In the genomic region with DNA sequence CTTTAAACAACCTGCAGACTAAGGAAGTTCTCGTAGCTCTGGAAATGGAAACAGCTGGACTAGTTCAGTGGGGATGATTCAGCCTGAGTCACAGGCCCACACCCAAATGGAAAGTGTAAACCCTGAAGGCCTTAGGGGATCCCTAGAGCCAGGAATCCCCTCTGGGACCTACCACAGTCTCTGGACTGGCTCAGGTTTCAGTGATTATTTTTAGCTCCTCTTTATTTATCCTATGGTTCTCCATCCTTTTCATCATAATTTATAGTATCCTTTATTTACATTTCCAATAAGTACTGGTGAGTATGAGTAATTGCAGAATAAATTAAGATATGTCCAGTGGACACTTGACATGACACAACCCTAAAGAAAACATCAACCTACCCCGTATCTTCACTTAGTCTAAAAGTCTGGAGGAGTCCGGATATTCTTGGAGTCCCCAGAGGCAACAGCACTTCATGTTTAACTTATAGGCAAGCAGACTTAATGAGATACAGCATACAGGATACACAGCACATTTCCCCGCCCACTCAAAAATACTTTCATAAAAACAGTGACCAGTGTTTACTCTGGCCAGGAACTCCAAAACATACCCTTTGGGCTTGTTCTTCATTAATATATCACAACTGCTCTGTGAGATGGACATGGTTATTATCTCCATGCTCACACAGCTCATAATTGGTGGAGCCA, we compare ENCODE assay signal across 9 cellular contexts. TPM values are rescaled to one million over a fixed set of nuclear protein-coding genes. Genes with fewer than 3 reads are reported as not detected.
DNase-seq lines count a peak whose midpoint lies in the region; ATAC-seq and TF ChIP-seq lines count a peak whose summit lies in the region.
"Had no signal": no experiment of that assay in that cellular context is flagged by ENCODE, and none has a peak within 500 bp of the region (broad histone marks: within the 10 kb centered on the region; RNA-seq: fewer than 3 reads in every experiment).

No MANE protein-coding gene starts in this region.

- POLR2A ChIA-PET in HEK293T (lab: Yijun Ruan, JAX) = no interaction called here

- H3K27me3 ChIP-seq in SJSA1 (replicated peaks) = no peaks in the 10 kb centered on the region; the same call in 1 of the 2 replicates

- H3K36me3 ChIP-seq in SJSA1 = no peaks in the 10 kb centered on the region

- peaks cover 12% of the 10 kb centered on the region for H3K4me1 ChIP-seq in SJSA1 (replicated peaks)

- H3K4me3 ChIP-seq in SJSA1 = no peak overlapping the region

- ATAC-seq in GM19467 (IDR thresholded peaks at IDR 0.05; ENCODE audit: unreplicated experiment) = no peak

- DNase-seq in AG08395 (ENCODE audit: low spot score) (peak; percentile 72), HEK293T (ENCODE audit: extremely low spot score) (peak; percentile 32), SJSA1 (ENCODE audit: low read depth in 1 of 2, low spot score in 2 of 2) (peak; percentile 88 to 93), glomerular visceral epithelial cell (ENCODE audit: extremely low spot score) (peak; percentile 76), NCI-H128 (lab: John Stamatoyannopoulos, UW; ENCODE audit: unreplicated experiment) (no peak), NCI-H2081 treated with DMSO at 0.1 percent for 48 hours (lab: John Stamatoyannopoulos, UW) (no peak)
- no peak for DNase-seq in activated CD8-positive, alpha-beta memory T cell treated with anti-CD3 and anti-CD28 coated beads, Interleukin-2, amount 50 U/mL, for 4 hours
- DNase-seq: effector CD8-positive, alpha-beta T cell had no signal

- CTCF ChIA-PET in HEK293T (lab: Yijun Ruan, JAX) = no interaction called here

- H3K27ac ChIP-seq in SJSA1 = no peak overlapping the region

- no peaks in the 10 kb centered on the region for H3K9me3 ChIP-seq in SJSA1 (replicated peaks)

TF ChIP-seq in HEK293T, 16 proteins besides CTCF, POLR2A, EP300 and RAD21:
- TF ChIP-seq, protein P1, sequence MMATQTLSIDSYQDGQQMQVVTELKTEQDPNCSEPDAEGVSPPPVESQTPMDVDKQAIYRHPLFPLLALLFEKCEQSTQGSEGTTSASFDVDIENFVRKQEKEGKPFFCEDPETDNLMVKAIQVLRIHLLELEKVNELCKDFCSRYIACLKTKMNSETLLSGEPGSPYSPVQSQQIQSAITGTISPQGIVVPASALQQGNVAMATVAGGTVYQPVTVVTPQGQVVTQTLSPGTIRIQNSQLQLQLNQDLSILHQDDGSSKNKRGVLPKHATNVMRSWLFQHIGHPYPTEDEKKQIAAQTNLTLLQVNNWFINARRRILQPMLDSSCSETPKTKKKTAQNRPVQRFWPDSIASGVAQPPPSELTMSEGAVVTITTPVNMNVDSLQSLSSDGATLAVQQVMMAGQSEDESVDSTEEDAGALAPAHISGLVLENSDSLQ (IDR thresholded peaks at IDR 0.05) = peak; percentile 93
- TF ChIP-seq SP1 (IDR thresholded peaks at IDR 0.05) = no peak
- no peak for TF ChIP-seq ELF4 (IDR thresholded peaks at IDR 0.05)
- no peak for TF ChIP-seq TARDBP (IDR thresholded peaks at IDR 0.05)
- TF ChIP-seq NFRKB (IDR thresholded peaks at IDR 0.05) = no peak
- 0 out of 2 replicates have a peak, but pooled peaks have one; percentile 50 for TF ChIP-seq CTBP1 (IDR thresholded peaks at IDR 0.05; ENCODE audit: borderline replicate concordance)
- no peak for TF ChIP-seq BHLHE40 (IDR thresholded peaks at IDR 0.05; ENCODE audit: borderline replicate concordance)
- TF ChIP-seq FOXK2 (IDR thresholded peaks at IDR 0.05) = no peak
- no peak for TF ChIP-seq FOXM1 (IDR thresholded peaks at IDR 0.05; ENCODE audit: borderline replicate concordance)
- no peak for TF ChIP-seq L3MBTL2 (conservative IDR thresholded peaks at IDR 0.05)
- TF ChIP-seq ARNT (IDR thresholded peaks at IDR 0.05) = no peak
- peak; percentile 90 for TF ChIP-seq FOXA1 (IDR thresholded peaks at IDR 0.05)
- no peak for TF ChIP-seq SUZ12 (IDR thresholded peaks at IDR 0.05)
- no peak for TF ChIP-seq HDGF (IDR thresholded peaks at IDR 0.05; ENCODE audit: borderline replicate concordance)
- TF ChIP-seq LEF1 (IDR thresholded peaks at IDR 0.05; ENCODE audit: borderline replicate concordance) = no peak
- TF ChIP-seq ZNF384 (IDR thresholded peaks at IDR 0.05) = no peak
TF ChIP-seq in HEK293T: peak in this region for 3.

RNA-seq across cellular contexts. Expression of a gene that starts 28.4 kb away (rescaled TPM):
- 0.18 TPM in 1 of 2 replicates, not detected in the other for total RNA-seq in SJSA1 (2014; rRNA removed; shearing (Covaris generic))

Comparison
In these comparisons a context has a peak if more than half of its experiments do, and no peak if none do; other contexts are left out.
1. DNase-seq: peak in AG08395 (single experiment), HEK293T (single experiment), SJSA1 (2 of 2) and glomerular visceral epithelial cell (single experiment); none in NCI-H128 (single experiment), NCI-H2081 treated with DMSO at 0.1 percent for 48 hours (single experiment) and activated CD8-positive, alpha-beta memory T cell treated with anti-CD3 and anti-CD28 coated beads, Interleukin-2, amount 50 U/mL, for 4 hours (single experiment).